In the genomic region with DNA sequence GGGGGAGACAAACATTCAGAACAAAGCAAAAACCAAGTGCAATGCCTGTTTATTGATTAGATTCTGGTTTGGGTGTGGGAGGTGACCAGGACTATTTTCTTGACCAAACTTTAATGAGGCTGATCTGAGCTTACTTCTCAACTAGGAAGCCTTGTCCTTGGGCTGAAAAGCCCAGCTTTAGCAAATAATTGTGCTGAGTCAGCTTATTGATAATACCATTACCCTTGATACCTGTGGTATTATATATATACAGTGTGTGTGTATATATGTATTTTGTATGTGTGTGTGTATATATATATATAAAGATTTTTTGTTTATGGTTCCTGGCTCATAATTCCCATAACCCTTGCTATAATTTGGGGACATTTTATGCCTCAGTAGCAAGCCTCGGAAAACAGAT, we compare ENCODE assay signal across 4 cellular contexts.
DNase-seq lines count a peak whose midpoint lies in the region; ATAC-seq, FAIRE-seq and TF ChIP-seq lines count a peak whose summit lies in the region.
"Not testable (repeated sequence)": the region's sequence is repeated elsewhere in the genome, so short reads cannot be mapped to it uniquely, and the experiment has no call there.

No MANE protein-coding gene starts in this region.

- H3K4me2 ChIP-seq in A549; IMR-90 (ENCODE audit: low read depth, low read length); H1 (ENCODE audit: insufficient read depth in 1 of 2, low read depth in 2 of 2, low read length in 2 of 2); HepG2 (ENCODE audit: low read depth, low read length): not testable (repeated sequence)

- POLR2A ChIA-PET in A549 (lab: Yijun Ruan, JAX); IMR-90 (lab: Charles Lee; ENCODE audit: unreplicated experiment); H1 (lab: Charles Lee; ENCODE audit: partially characterized antibody); HepG2 (lab: Yijun Ruan, JAX): not testable (repeated sequence)

- in situ Hi-C loops in IMR-90 (cut with MboI; ENCODE audit: low sequenced_read_pairs); HepG2 (cut with HindIII; ENCODE audit: extremely low pct_ligation_motif_present, low pct_unique_long_range_greater_than_20kb): not testable (repeated sequence)

- TF ChIP-seq CTCF in A549 (IDR thresholded peaks at IDR 0.05); IMR-90 (conservative IDR thresholded peaks at IDR 0.05; ENCODE audit: low read depth, low read length); H1 (IDR thresholded peaks at IDR 0.05; ENCODE audit: control extremely low read depth in 1 of 3, insufficient read depth in 1 of 3, low read depth in 1 of 3, low read length in 3 of 3); HepG2 (CRISPR knock-in tag; IDR thresholded peaks at IDR 0.05): not testable (repeated sequence)

- not testable (repeated sequence) for H3K18ac ChIP-seq in IMR-90 (ENCODE audit: low read depth, low read length); H1 (ENCODE audit: extremely low read depth, low read length)

- not testable (repeated sequence) for H3K36me3 ChIP-seq in IMR-90 (ENCODE audit: control insufficient read depth, insufficient read depth, low read length); H1 (ENCODE audit: control insufficient read depth in 2 of 4, insufficient read depth in 4 of 4, low read length in 3 of 4); HepG2 (replicated peaks in 1 of 2; ENCODE audit: control insufficient read depth in 1 of 2, insufficient read depth in 2 of 2, low read length in 2 of 2)

- H4K8ac ChIP-seq in IMR-90 (ENCODE audit: low read depth in 2 of 2, low read length in 2 of 2); H1 (ENCODE audit: extremely low read depth, insufficient read depth, low read length): not testable (repeated sequence)

- not testable (repeated sequence) for H3K4me3 ChIP-seq in A549; IMR-90 (ENCODE audit: insufficient read depth, low read depth, low read length); H1 (ENCODE audit: extremely low read depth in 1 of 4, insufficient read depth in 2 of 4, low read depth in 3 of 4, low read length in 4 of 4); HepG2 (replicated peaks in 1 of 3; ENCODE audit: insufficient read depth in 1 of 3, low read depth in 2 of 3, low read length in 3 of 3)

- intact Hi-C loops in IMR-90 (cut with micrococcal nuclease); HepG2 (cut with micrococcal nuclease; ENCODE audit: unreplicated experiment): not testable (repeated sequence)

- WGBS in A549 (ENCODE audit: missing lambda C conversion rate) = 17% methylated on average over 1 of the region's 1 CpG
- no CpG with 5 or more reads among the region's 1 CpG for WGBS in IMR-90 (ENCODE audit: extremely low coverage in 2 of 2, insufficient read length in 1 of 2), 2 experiments
- WGBS in H1 (ENCODE audit: extremely low coverage in 1 of 2, insufficient coverage in 1 of 2, insufficient read length in 1 of 2, insufficient replicate concordance in 2 of 2, low coverage in 1 of 2, low lambda C conversion rate in 2 of 2, missing lambda C conversion rate in 1 of 2), 2 experiments = no CpG with 5 or more reads among the region's 1 CpG
- WGBS in HepG2 (ENCODE audit: low lambda C conversion rate) = 63% methylated on average over 1 of the region's 1 CpG

- ATAC-seq in A549; IMR-90 (ENCODE audit: low read depth); HepG2: not testable (repeated sequence)

- DNase-seq in A549 (ENCODE audit: low read depth in 1 of 2, low spot score in 1 of 2); IMR-90; H1 (ENCODE audit: low read depth in 1 of 2, low spot score in 2 of 2); HepG2 (ENCODE audit: low spot score): not testable (repeated sequence)

- H3K4ac ChIP-seq in IMR-90 (ENCODE audit: low read depth, low read length); H1 (replicated peaks; ENCODE audit: insufficient read length, low read depth, low read length): not testable (repeated sequence)

- H2BK20ac ChIP-seq in IMR-90 (ENCODE audit: low read depth, low read length); H1 (ENCODE audit: low read length): not testable (repeated sequence)

- H2BK5ac ChIP-seq in IMR-90 (ENCODE audit: low read depth, low read length, poor library complexity, severe bottlenecking); H1 (ENCODE audit: low read depth, low read length): not testable (repeated sequence)

- not testable (repeated sequence) for TF ChIP-seq EP300 in A549 (IDR thresholded peaks at IDR 0.05); H1 (IDR thresholded peaks at IDR 0.05; ENCODE audit: borderline replicate concordance in 1 of 2, low read depth in 2 of 2, low read length in 2 of 2); HepG2 (IDR thresholded peaks at IDR 0.05; ENCODE audit: low read depth in 2 of 2, low read length in 2 of 2); HepG2 (CRISPR knock-in tag; IDR thresholded peaks at IDR 0.05; ENCODE audit: borderline replicate concordance)

- not testable (repeated sequence) for H3K23me2 ChIP-seq in H1 (ENCODE audit: low read depth, low read length)

- H3K27ac ChIP-seq in A549; IMR-90 (ENCODE audit: insufficient read depth, low read length); H1 (ENCODE audit: low read depth, low read length); HepG2 (ENCODE audit: extremely low read length, insufficient read depth, low read length): not testable (repeated sequence)

- H2BK120ac ChIP-seq in IMR-90 (ENCODE audit: low read depth, low read length); H1 (replicated peaks; ENCODE audit: low read depth, low read length): not testable (repeated sequence)

- not testable (repeated sequence) for H3K79me2 ChIP-seq in H1 (ENCODE audit: control insufficient read depth in 1 of 2, insufficient read depth in 2 of 2, low read length in 2 of 2); HepG2 (ENCODE audit: insufficient read depth, low read length)

- not testable (repeated sequence) for H3K79me1 ChIP-seq in IMR-90 (ENCODE audit: low read depth in 1 of 2, low read length in 2 of 2); H1 (ENCODE audit: low read depth, low read length)

- H3K9me1 ChIP-seq in IMR-90 (ENCODE audit: insufficient read depth, low read length) = not testable (repeated sequence)

- H3K9ac ChIP-seq in IMR-90 (ENCODE audit: low read depth, low read length); H1 (replicated peaks in 1 of 4; ENCODE audit: extremely low read depth in 1 of 4, low read depth in 3 of 4, low read length in 3 of 4); HepG2 (ENCODE audit: insufficient read depth, low read depth, low read length): not testable (repeated sequence)

- H2AK5ac ChIP-seq in IMR-90 (ENCODE audit: low read depth, low read length); H1 (ENCODE audit: low read depth, low read length): not testable (repeated sequence)

- H2BK15ac ChIP-seq in IMR-90 (ENCODE audit: low read depth, low read length); H1 (ENCODE audit: low read length): not testable (repeated sequence)

- H3K27me3 ChIP-seq in IMR-90 (ENCODE audit: control insufficient read depth, insufficient read depth, low read length); H1 (replicated peaks in 1 of 4; ENCODE audit: control insufficient read depth in 3 of 4, extremely low read depth in 1 of 4, insufficient read depth in 3 of 4, low read length in 3 of 4); HepG2 (ENCODE audit: control insufficient read depth in 1 of 2, insufficient read depth in 2 of 2, low read length in 2 of 2): not testable (repeated sequence)

- H2BK12ac ChIP-seq in H1 (ENCODE audit: low read depth, low read length) = not testable (repeated sequence)

- not testable (repeated sequence) for TF ChIP-seq RAD21 in A549 (conservative IDR thresholded peaks at IDR 0.05 in 1 of 2, IDR thresholded peaks at IDR 0.05 in 1 of 2); IMR-90 (IDR thresholded peaks at IDR 0.05; ENCODE audit: low read length); H1 (IDR thresholded peaks at IDR 0.05 in 1 of 2, conservative IDR thresholded peaks at IDR 0.05 in 1 of 2; ENCODE audit: low read depth in 2 of 2, low read length in 2 of 2); HepG2 (CRISPR knock-in tag; IDR thresholded peaks at IDR 0.05)

- not testable (repeated sequence) for H4K91ac ChIP-seq in IMR-90 (ENCODE audit: insufficient read depth, low read depth, low read length); H1 (replicated peaks; ENCODE audit: insufficient read length, low read length)

- H2AK9ac ChIP-seq in IMR-90 (replicated peaks; ENCODE audit: low read depth, low read length, poor library complexity) = not testable (repeated sequence)

- not testable (repeated sequence) for FAIRE-seq in A549 (lab: Jason Lieb, UNC); HepG2 (lab: Jason Lieb, UNC)
- FAIRE-seq in H1 (lab: Jason Lieb, UNC) = peak; percentile 32

- H4K20me1 ChIP-seq in IMR-90 (ENCODE audit: insufficient read depth, low read length); H1 (replicated peaks in 1 of 2; ENCODE audit: control insufficient read depth in 1 of 2, insufficient read depth in 2 of 2, low read length in 2 of 2); HepG2 (ENCODE audit: insufficient read depth, low read length): not testable (repeated sequence)

- not testable (repeated sequence) for H3K14ac ChIP-seq in IMR-90 (replicated peaks; ENCODE audit: low read depth, low read length); H1 (ENCODE audit: insufficient read length)

- dilution Hi-C loops in IMR-90 (cut with HindIII; ENCODE audit: low sequenced_read_pairs, unreplicated experiment) = not testable (repeated sequence)

- H2AFZ ChIP-seq in IMR-90 (replicated peaks; ENCODE audit: low read length, poor library complexity); H1 (ENCODE audit: low read length); HepG2 (ENCODE audit: low read length): not testable (repeated sequence)

- H4K5ac ChIP-seq in IMR-90 (ENCODE audit: low read depth, low read length); H1 (ENCODE audit: insufficient read length, low read depth, low read length): not testable (repeated sequence)

- TF ChIP-seq POLR2A in A549 (IDR thresholded peaks at IDR 0.05; ENCODE audit: low read length); IMR-90 (IDR thresholded peaks at IDR 0.05; ENCODE audit: low read depth, low read length); H1 (IDR thresholded peaks at IDR 0.05; ENCODE audit: control extremely low read depth in 1 of 2, low read depth in 2 of 2, low read length in 2 of 2); HepG2 (IDR thresholded peaks at IDR 0.05; ENCODE audit: insufficient read depth in 1 of 2, low read depth in 2 of 2, low read length in 2 of 2): not testable (repeated sequence)

- H3K9me3 ChIP-seq in A549; IMR-90 (ENCODE audit: control insufficient read depth, insufficient read depth, low read length); H1 (ENCODE audit: insufficient read depth in 2 of 2, low read depth in 1 of 2, low read length in 1 of 2); HepG2 (ENCODE audit: low read length): not testable (repeated sequence)

- CTCF ChIA-PET in A549 (lab: Yijun Ruan, JAX); IMR-90 (lab: Yijun Ruan, JAX); H1 (lab: Charles Lee; ENCODE audit: partially characterized antibody); HepG2 (lab: Yijun Ruan, JAX; ENCODE audit: low intra/inter-chr PET ratio, low total read pairs): not testable (repeated sequence)

- H3K4me1 ChIP-seq in A549; IMR-90 (ENCODE audit: control insufficient read depth, insufficient read depth, low read length); H1 (replicated peaks in 1 of 4; ENCODE audit: control insufficient read depth in 3 of 4, insufficient read depth in 4 of 4, low read length in 3 of 4); HepG2 (ENCODE audit: insufficient read depth, low read length): not testable (repeated sequence)

- not testable (repeated sequence) for H3K56ac ChIP-seq in IMR-90 (ENCODE audit: extremely low read depth, insufficient read depth, low read length); H1 (replicated peaks; ENCODE audit: insufficient read length, low read depth, low read length)

- H3K23ac ChIP-seq in IMR-90 (ENCODE audit: low read depth, low read length); H1 (ENCODE audit: insufficient read length): not testable (repeated sequence)

- BruUV-seq in IMR-90 (replicated peaks; lab: Mats Ljungman, UMichigan); HepG2 (replicated peaks; lab: Mats Ljungman, UMichigan): not testable (repeated sequence)
